ENCODE assay signal across 12 cellular contexts in the genomic region with DNA sequence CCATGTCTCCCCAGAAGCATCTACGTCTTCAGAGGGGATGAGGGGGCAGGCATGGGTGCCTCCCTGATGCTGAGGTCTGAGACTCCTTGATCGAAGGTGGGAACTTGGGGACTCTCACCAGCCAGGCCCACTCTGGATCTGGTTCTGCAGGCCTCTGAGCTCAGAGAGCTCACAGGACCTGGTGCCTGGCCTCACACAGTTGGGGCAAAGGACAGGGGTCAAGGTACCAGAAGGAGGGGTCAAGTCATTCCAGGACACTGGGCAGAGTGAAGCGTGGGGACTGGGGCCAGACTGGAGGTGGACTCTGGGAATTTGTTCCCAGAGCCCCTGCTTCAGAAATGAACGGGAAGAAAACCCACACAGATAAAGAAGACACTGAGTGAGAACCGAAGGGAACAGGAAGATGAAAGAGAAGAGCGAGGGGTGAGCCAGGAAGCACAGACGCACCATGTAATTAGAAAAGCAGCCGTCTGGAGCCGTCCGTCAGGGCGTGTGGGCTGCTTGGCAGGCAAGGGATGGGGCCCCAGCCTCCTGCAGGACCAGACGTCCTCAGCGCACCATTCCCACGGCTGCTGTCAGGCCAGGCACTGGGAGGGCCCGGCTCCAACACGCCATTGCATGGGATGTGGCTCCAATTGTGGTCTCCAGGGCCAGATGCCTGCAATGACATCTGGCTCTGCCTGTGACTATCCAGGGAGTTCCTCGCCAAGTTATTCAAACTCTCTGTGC. TPM values are rescaled to one million over a fixed set of nuclear protein-coding genes. Genes with fewer than 3 reads are reported as not detected.
DNase-seq lines count a peak whose midpoint lies in the region; ATAC-seq and TF ChIP-seq lines count a peak whose summit lies in the region.
"Had no signal": no experiment of that assay in that cellular context is flagged by ENCODE, and none has a peak within 500 bp of the region (broad histone marks: within the 10 kb centered on the region; RNA-seq: fewer than 3 reads in every experiment).

No MANE protein-coding gene starts in this region.

- peak; percentile 88 for DNase-seq in AG20443 (ENCODE audit: low spot score)
- peak; percentile 41 for DNase-seq in astrocyte of the hippocampus (ENCODE audit: low read depth, low spot score)
- peak; percentile 81 for DNase-seq in left ventricle myocardium superior
- no peak for DNase-seq in osteocyte (ENCODE audit: extremely low spot score, unreplicated experiment)
- no peak for DNase-seq in NOMO-1 treated with DMSO at 0.1 percent for 48 hours (lab: John Stamatoyannopoulos, UW; ENCODE audit: unreplicated experiment)
- no peak for DNase-seq in Ammon's horn (ENCODE audit: low spot score)
- DNase-seq in activated CD8-positive, alpha-beta memory T cell treated with anti-CD3 and anti-CD28 coated beads, Interleukin-2, amount 50 U/mL, for 4 hours, result no peak
- DNase-seq in activated T-cell treated with anti-CD3 and anti-CD28 coated beads, Interleukin-2, amount 50 U/mL, for 24 hours, result no peak
- DNase-seq: activated CD8-positive, alpha-beta memory T cell treated with anti-CD3 and anti-CD28 coated beads for 24 hours; adrenal gland; NCI-H1417 had no signal

- no peak for TF ChIP-seq CTCF in osteocyte (IDR thresholded peaks at IDR 0.05)

- no peaks in the 10 kb centered on the region for H3K27me3 Mint-ChIP-seq in osteocyte (ENCODE audit: unreplicated experiment)
- no peaks in the 10 kb centered on the region for H3K27me3 Mint-ChIP-seq in activated T-cell treated with anti-CD3 and anti-CD28 coated beads, Interleukin-2, amount 50 U/mL, for 24 hours

- no peak overlapping the region for H3K4me3 Mint-ChIP-seq in osteocyte (ENCODE audit: unreplicated experiment)
- no peak overlapping the region for H3K4me3 Mint-ChIP-seq in activated T-cell treated with anti-CD3 and anti-CD28 coated beads, Interleukin-2, amount 50 U/mL, for 24 hours
- H3K4me3 Mint-ChIP-seq: T-helper 2 cell treated with Interferon-gamma antibody and Interleukin-4, amounts not matched to agents 5 μg/mL and 100 μg/mL, for 36 hours had no signal

- no peaks in the 10 kb centered on the region for H3K9me3 Mint-ChIP-seq in osteocyte (ENCODE audit: unreplicated experiment)
- H3K9me3 Mint-ChIP-seq in activated T-cell treated with anti-CD3 and anti-CD28 coated beads, Interleukin-2, amount 50 U/mL, for 24 hours, result no peaks in the 10 kb centered on the region
- H3K9me3 Mint-ChIP-seq: T-helper 2 cell treated with Interferon-gamma antibody and Interleukin-4, amounts not matched to agents 5 μg/mL and 100 μg/mL, for 36 hours had no signal

- H3K4me1 Mint-ChIP-seq in osteocyte (ENCODE audit: unreplicated experiment), result peaks cover 64% of the 10 kb centered on the region
- H3K4me1 Mint-ChIP-seq in activated T-cell treated with anti-CD3 and anti-CD28 coated beads, Interleukin-2, amount 50 U/mL, for 24 hours (ENCODE audit: low read depth), result no peaks in the 10 kb centered on the region

- peak overlapping the region; percentile 98 for H3K27ac Mint-ChIP-seq in osteocyte (ENCODE audit: unreplicated experiment)
- H3K27ac Mint-ChIP-seq in activated T-cell treated with anti-CD3 and anti-CD28 coated beads, Interleukin-2, amount 50 U/mL, for 24 hours, result no peak overlapping the region
- H3K27ac Mint-ChIP-seq: T-helper 2 cell treated with Interferon-gamma antibody and Interleukin-4, amounts not matched to agents 5 μg/mL and 100 μg/mL, for 36 hours had no signal

- intact Hi-C loops in left ventricle myocardium superior (cut with micrococcal nuclease), result loop anchor here (10.0 kb wide), 1 partner anchor 47 kb away; the partner anchor contains the start of gene ZCCHC24

- peak; percentile 34 for ATAC-seq in left ventricle myocardium superior

- peaks cover 40% of the 10 kb centered on the region for H3K36me3 Mint-ChIP-seq in osteocyte (ENCODE audit: unreplicated experiment)
- H3K36me3 Mint-ChIP-seq in activated T-cell treated with anti-CD3 and anti-CD28 coated beads, Interleukin-2, amount 50 U/mL, for 24 hours (ENCODE audit: low read depth), result no peaks in the 10 kb centered on the region

RNA-seq across cellular contexts. Expression of gene ZCCHC24, which starts 47.7 kb away (rescaled TPM):
- total RNA-seq in left ventricle myocardium superior (49.0 TPM), osteocyte (85.7 and 88.3 TPM in 2 replicates)

RNA-seq across cellular contexts. Expression of gene PPIF, which starts 50.5 kb away (rescaled TPM):
- total RNA-seq in left ventricle myocardium superior, result 139 TPM
- total RNA-seq in osteocyte, result 17.0 and 20.7 TPM in 2 replicates

Comparison
In these comparisons a context has a peak if more than half of its experiments do, and no peak if none do; other contexts are left out.
1. DNase-seq: peak in AG20443 (single experiment), astrocyte of the hippocampus (single experiment) and left ventricle myocardium superior (single experiment); none in osteocyte (single experiment), NOMO-1 treated with DMSO at 0.1 percent for 48 hours (single experiment), Ammon's horn (single experiment), activated CD8-positive, alpha-beta memory T cell treated with anti-CD3 and anti-CD28 coated beads, Interleukin-2, amount 50 U/mL, for 4 hours (single experiment) and activated T-cell treated with anti-CD3 and anti-CD28 coated beads, Interleukin-2, amount 50 U/mL, for 24 hours (single experiment).